8 cellular contexts compared by ENCODE assay signal in the genomic region with DNA sequence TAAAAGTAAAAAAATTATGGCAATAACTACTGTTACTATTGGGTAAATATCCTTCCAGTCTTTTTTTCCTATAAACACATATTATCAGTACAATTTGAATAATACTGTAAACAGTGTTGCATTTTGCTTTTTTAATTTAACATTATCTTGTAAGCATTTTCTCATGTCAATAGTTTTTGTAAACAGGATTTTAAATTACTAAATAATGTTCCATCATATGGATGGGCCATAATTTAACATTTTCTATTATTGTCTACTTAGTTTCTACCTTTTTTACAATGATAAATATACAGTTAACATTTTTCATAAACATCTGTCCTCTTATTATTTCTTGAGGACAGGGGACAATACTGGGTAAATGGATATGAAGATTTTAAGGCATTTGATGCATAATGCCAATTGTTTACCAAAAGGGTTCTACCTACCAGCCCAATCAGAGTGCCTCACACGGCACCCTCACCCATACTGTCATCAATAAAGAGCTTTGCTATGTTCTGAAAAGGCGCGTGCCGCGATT. TPM values are rescaled to one million over a fixed set of nuclear protein-coding genes. Genes with fewer than 3 reads are reported as not detected.
A peak's percentile ranks its signal among the peaks of the same experiment; 100 is the strongest.
DNase-seq lines count a peak whose midpoint lies in the region; ATAC-seq, FAIRE-seq and TF ChIP-seq lines count a peak whose summit lies in the region.

No MANE protein-coding gene starts in this region.

- H3K9me3 Mint-ChIP-seq in H9, result no peaks in the 10 kb centered on the region

- H3K4me1 ChIP-seq in H9 (ENCODE audit: insufficient read depth, low read length) (no peaks in the 10 kb centered on the region), right cardiac atrium (ENCODE audit: control insufficient read depth, insufficient read depth, low read length) (peaks cover 12% of the 10 kb centered on the region), small intestine (ENCODE audit: control insufficient read depth in 2 of 2, insufficient read depth in 1 of 2, low read depth in 1 of 2, low read length in 1 of 2) (peaks cover 2 to 6% of the 10 kb centered on the region in 2 donors)

- no peak overlapping the region for H2BK15ac ChIP-seq in H9 (ENCODE audit: low read depth, low read length)

- no peak overlapping the region for H2BK120ac ChIP-seq in H9 (ENCODE audit: low read depth, low read length, poor library complexity, severe bottlenecking)

- H3K4me3 Mint-ChIP-seq in H9, result peak overlapping the region; percentile 78 to 92

- FAIRE-seq in small intestine (lab: Jason Lieb, UNC), result no peak
- FAIRE-seq in HTR-8/SVneo (lab: Jason Lieb, UNC), result no peak

- H3K4me2 ChIP-seq in H9 (ENCODE audit: insufficient read depth, insufficient read length, low read length), result peak overlapping the region; percentile 91

- H3K23me2 ChIP-seq in H9 (ENCODE audit: insufficient read length, low read depth, low read length, poor library complexity, severe bottlenecking), result peaks cover 12% of the 10 kb centered on the region

- no peak overlapping the region for H3K9ac ChIP-seq in H9 (ENCODE audit: extremely low read depth, insufficient read length, low read length)

- H2BK5ac ChIP-seq in H9 (ENCODE audit: insufficient read length, low read length), result no peak overlapping the region

- H3K56ac ChIP-seq in H9 (ENCODE audit: insufficient read length, low read depth, low read length), result no peak overlapping the region

- H3K4me3 ChIP-seq in WERI-Rb-1 (ENCODE audit: low read depth, low read length), result peak overlapping the region; percentile 46
- H3K4me3 ChIP-seq in right cardiac atrium (ENCODE audit: low read length), result peak overlapping the region; percentile 56
- H3K4me3 ChIP-seq in small intestine (ENCODE audit: low read depth in 1 of 2, low read length in 2 of 2), result peak overlapping the region in 1 of 2 donors; percentile 82

- no peak overlapping the region for H3K23ac ChIP-seq in H9 (ENCODE audit: insufficient read length, low read depth, low read length)

- 0 out of 7 replicates have a peak overlapping the region, but pooled peaks of 1 of the 3 experiments have one; percentile 14 for H3K27ac Mint-ChIP-seq in H9

- H2AFZ ChIP-seq in H9 (ENCODE audit: low read length), result peak overlapping the region; percentile 61

- no peak overlapping the region for H3K18ac ChIP-seq in H9 (ENCODE audit: insufficient read length, low read depth, low read length)

- no peaks in the 10 kb centered on the region for H4K20me1 ChIP-seq in H9 (ENCODE audit: control insufficient read depth, insufficient read depth, insufficient read length)

- H4K8ac ChIP-seq in H9 (replicated peaks; ENCODE audit: insufficient read length, low read depth, low read length), result no peak overlapping the region

- WGBS in H9 (ENCODE audit: extremely low coverage, insufficient read length, low lambda C conversion rate), result no CpG with 5 or more reads among the region's 5 CpGs
- WGBS in right cardiac atrium, result 3% methylated on average over 5 of the region's 5 CpGs
- WGBS in small intestine, 3 donors, result 1 to 4% (median 1%) methylated on average over 5 of the region's 5 CpGs

- H3K27ac ChIP-seq in H9 (ENCODE audit: insufficient read length, low read depth, low read length) (no peak overlapping the region), WERI-Rb-1 (peak overlapping the region; percentile 23; the same call in 1 of the 2 replicates), right cardiac atrium (ENCODE audit: low read length) (peak overlapping the region; percentile 22), small intestine (ENCODE audit: low read depth in 1 of 2, low read length in 1 of 2) (peak overlapping the region; percentile 7 to 15)

- ATAC-seq in right cardiac atrium, result no peak

- H3K14ac ChIP-seq in H9 (ENCODE audit: insufficient read depth, low read length), result no peak overlapping the region

- TF ChIP-seq CTCF in H9 (conservative IDR thresholded peaks at IDR 0.05) (no peak), WERI-Rb-1 (IDR thresholded peaks at IDR 0.05; ENCODE audit: low read depth, low read length) (no peak)

- no peaks in the 10 kb centered on the region for H3K9me3 ChIP-seq in H9 (ENCODE audit: control insufficient read depth, low read depth, low read length)
- H3K9me3 ChIP-seq in WERI-Rb-1 (ENCODE audit: severe bottlenecking), result no peaks in the 10 kb centered on the region
- no peaks in the 10 kb centered on the region for H3K9me3 ChIP-seq in right cardiac atrium (ENCODE audit: control insufficient read depth, low read length)
- no peaks in the 10 kb centered on the region for H3K9me3 ChIP-seq in small intestine (ENCODE audit: control insufficient read depth, low read depth)

- intact Hi-C loops in right cardiac atrium (cut with DNase I), result no loop called here

- no peak overlapping the region for H2BK12ac ChIP-seq in H9 (ENCODE audit: insufficient read length, low read depth, low read length)

- H3K36me3 Mint-ChIP-seq in H9 (ENCODE audit: insufficient read depth in 1 of 3, low read depth in 3 of 3), result no peaks in the 10 kb centered on the region; a peak in 2 of 7 replicates

- H3K36me3 ChIP-seq in WERI-Rb-1 (peaks cover 12% of the 10 kb centered on the region), small intestine (ENCODE audit: control insufficient read depth in 2 of 2, insufficient read depth in 2 of 2, low read length in 2 of 2) (no peaks in the 10 kb centered on the region)

- no peak overlapping the region for H2AK5ac ChIP-seq in H9 (ENCODE audit: insufficient read length, low read length)

- no peak overlapping the region for H2BK20ac ChIP-seq in H9 (ENCODE audit: low read depth, low read length, poor library complexity, severe bottlenecking)

- no peaks in the 10 kb centered on the region for H3K79me1 ChIP-seq in H9 (ENCODE audit: insufficient read depth, low read depth, low read length, poor library complexity, severe bottlenecking)

- H3K79me2 ChIP-seq in H9 (ENCODE audit: insufficient read depth, low read length), result 0 out of 2 replicates have a peak, but pooled peaks cover 3% of the 10 kb centered on the region

- H3K27me3 Mint-ChIP-seq in H9 (ENCODE audit: low read depth), result peaks cover 70% of the 10 kb centered on the region

- H4K5ac ChIP-seq in H9 (ENCODE audit: insufficient read length, low read depth, low read length), result no peak overlapping the region

- H4K91ac ChIP-seq in H9 (ENCODE audit: insufficient read length, low read depth, low read length), result no peak overlapping the region

- DNase-seq in H9, result no peak
- no peak for DNase-seq in WERI-Rb-1
- DNase-seq in right cardiac atrium, result no peak
- no peak for DNase-seq in small intestine
- no peak for DNase-seq in SW480 (ENCODE audit: low spot score)
- DNase-seq in A172 (ENCODE audit: low spot score), result no peak
- DNase-seq in NCI-H345 treated with DMSO at 0.1 percent for 48 hours (lab: John Stamatoyannopoulos, UW; ENCODE audit: unreplicated experiment), result no peak
- no peak for DNase-seq in HTR-8/SVneo (ENCODE audit: insufficient read length, low spot score)

- H3K27me3 ChIP-seq in H9 (ENCODE audit: insufficient read depth, low read length) (peaks cover 24% of the 10 kb centered on the region; the same call in 1 of the 2 replicates), WERI-Rb-1 (ENCODE audit: insufficient read depth, low read depth, severe bottlenecking) (no peaks in the 10 kb centered on the region), right cardiac atrium (ENCODE audit: control insufficient read depth, insufficient read depth) (no peaks in the 10 kb centered on the region), small intestine (ENCODE audit: control insufficient read depth in 2 of 2, insufficient read depth in 2 of 2, low read length in 2 of 2) (no peaks in the 10 kb centered on the region)

- H3K4ac ChIP-seq in H9 (ENCODE audit: low read depth, low read length), result no peak overlapping the region

- peaks cover 11 to 20% of the 10 kb centered on the region in 2 experiments for H3K4me1 Mint-ChIP-seq in H9

- H3T11ph ChIP-seq in H9 (ENCODE audit: low read length), result no peak overlapping the region

RNA-seq across cellular contexts. Expression of a gene that starts 0.8 kb away (rescaled TPM):
- total RNA-seq in H9 (2021) (15.6 and 16.3 TPM in 2 replicates), right cardiac atrium (10 to 100 TPM; 14.6 to 19.4 (median 16.3) TPM)
- polyA plus RNA-seq in right cardiac atrium (15.2 TPM), small intestine (10 to 100 TPM; 11.6 to 27.9 (median 15.0) TPM)
- total RNA-seq in A172 (2014; rRNA removed; shearing (Covaris generic)), result 3.8 and 6.9 TPM in 2 replicates

RNA-seq across cellular contexts. Expression of a gene that starts 43.4 kb away (rescaled TPM):
- total RNA-seq in H9 (2021) (not detected in 2 replicates), right cardiac atrium (10 to 100 TPM; 19.8 to 38.8 (median 28.7) TPM)
- polyA plus RNA-seq in right cardiac atrium (18.7 TPM), small intestine (10 to 100 TPM in 1 of 3 donors, 1 to 10 TPM in 1, under 1 TPM in 1; 0.89 to 44.2 (median 4.6) TPM)
- 10.3 and 11.7 TPM in 2 replicates for total RNA-seq in A172 (2014; rRNA removed; shearing (Covaris generic))

RNA-seq across cellular contexts. Expression of a gene that starts 56.0 kb away (rescaled TPM):
- total RNA-seq in H9 (2021) (1.1 and 1.2 TPM in 2 replicates), right cardiac atrium (10 to 100 TPM; 20.8 to 39.3 (median 30.0) TPM)
- polyA plus RNA-seq in right cardiac atrium (30.3 TPM), small intestine (10 to 100 TPM in 2 of 3 donors, 1 to 10 TPM in 1; 3.8 to 32.5 (median 13.2) TPM)
- 2.3 and 3.3 TPM in 2 replicates for total RNA-seq in A172 (2014; rRNA removed; shearing (Covaris generic))
